ENCODE assay signal across 3 cellular contexts in the genomic region with DNA sequence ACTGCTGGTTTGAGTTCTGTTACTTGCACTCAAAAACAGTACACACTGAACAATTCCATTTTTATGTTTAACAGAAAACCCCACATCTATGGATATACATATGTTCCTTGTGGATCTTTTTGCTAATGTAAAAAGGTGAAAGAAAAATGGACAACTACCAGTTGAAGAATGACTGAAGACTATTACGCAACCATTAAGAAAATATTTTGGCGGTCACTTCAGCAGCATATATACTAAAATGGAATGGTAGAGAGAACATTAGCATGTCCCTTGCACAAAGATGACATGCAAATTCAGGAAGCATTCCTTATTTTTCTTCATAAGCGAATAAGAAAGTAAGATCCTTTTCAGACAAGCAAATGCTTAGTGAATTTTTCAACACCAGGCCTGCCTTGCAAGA.
TF ChIP-seq lines count a peak whose summit lies in the region.

No MANE protein-coding gene starts in this region.

TF ChIP-seq in IMR-90, 13 proteins besides CTCF, POLR2A, EP300 and RAD21:
- TF ChIP-seq NFE2L2 (IDR thresholded peaks at IDR 0.05; ENCODE audit: low read depth, low read length), result no peak
- peak; percentile 76 for TF ChIP-seq CEBPB (IDR thresholded peaks at IDR 0.05; ENCODE audit: low read depth, low read length)
- TF ChIP-seq BHLHE40 (IDR thresholded peaks at IDR 0.05; ENCODE audit: low read depth, low read length), result no peak
- TF ChIP-seq RCOR1 (IDR thresholded peaks at IDR 0.05; ENCODE audit: insufficient replicate concordance, low read length), result no peak
- no peak for TF ChIP-seq MXI1 (IDR thresholded peaks at IDR 0.05; ENCODE audit: borderline replicate concordance, low read depth, low read length)
- no peak for TF ChIP-seq USF2 (IDR thresholded peaks at IDR 0.05; ENCODE audit: low read depth, low read length)
- TF ChIP-seq, protein P1, sequence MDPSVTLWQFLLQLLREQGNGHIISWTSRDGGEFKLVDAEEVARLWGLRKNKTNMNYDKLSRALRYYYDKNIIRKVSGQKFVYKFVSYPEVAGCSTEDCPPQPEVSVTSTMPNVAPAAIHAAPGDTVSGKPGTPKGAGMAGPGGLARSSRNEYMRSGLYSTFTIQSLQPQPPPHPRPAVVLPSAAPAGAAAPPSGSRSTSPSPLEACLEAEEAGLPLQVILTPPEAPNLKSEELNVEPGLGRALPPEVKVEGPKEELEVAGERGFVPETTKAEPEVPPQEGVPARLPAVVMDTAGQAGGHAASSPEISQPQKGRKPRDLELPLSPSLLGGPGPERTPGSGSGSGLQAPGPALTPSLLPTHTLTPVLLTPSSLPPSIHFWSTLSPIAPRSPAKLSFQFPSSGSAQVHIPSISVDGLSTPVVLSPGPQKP (IDR thresholded peaks at IDR 0.05; ENCODE audit: borderline replicate concordance, low read depth, low read length), result no peak

TF ChIP-seq in K562, 482 proteins besides CTCF, POLR2A, EP300 and RAD21:
- TF ChIP-seq CEBPG (CRISPR knock-in tag; IDR thresholded peaks at IDR 0.05), result no peak
- TF ChIP-seq CEBPG (tag; conservative IDR thresholded peaks at IDR 0.05 in 1 of 2, IDR thresholded peaks at IDR 0.05 in 1 of 2), result peak in 1 of 2 experiments; percentile 28; a peak in 1 of 4 replicates
- TF ChIP-seq MTA3 (IDR thresholded peaks at IDR 0.05; ENCODE audit: borderline replicate concordance), result no peak
- TF ChIP-seq CEBPB (tag; IDR thresholded peaks at IDR 0.05), result peak; percentile 58
- TF ChIP-seq HCFC1 (IDR thresholded peaks at IDR 0.05; ENCODE audit: low read depth, low read length), result no peak

TF ChIP-seq in H1, 55 proteins besides CTCF, POLR2A, EP300 and RAD21:
- TF ChIP-seq CEBPB (IDR thresholded peaks at IDR 0.05; ENCODE audit: low read depth, low read length) (peak; percentile 31; the same call in 1 of the 2 replicates), HDAC2 (IDR thresholded peaks at IDR 0.05; ENCODE audit: borderline replicate concordance in 1 of 2, low read depth in 2 of 2, low read length in 2 of 2) (no peak)
